ENCODE assay signal across 20 cellular contexts in the genomic region with DNA sequence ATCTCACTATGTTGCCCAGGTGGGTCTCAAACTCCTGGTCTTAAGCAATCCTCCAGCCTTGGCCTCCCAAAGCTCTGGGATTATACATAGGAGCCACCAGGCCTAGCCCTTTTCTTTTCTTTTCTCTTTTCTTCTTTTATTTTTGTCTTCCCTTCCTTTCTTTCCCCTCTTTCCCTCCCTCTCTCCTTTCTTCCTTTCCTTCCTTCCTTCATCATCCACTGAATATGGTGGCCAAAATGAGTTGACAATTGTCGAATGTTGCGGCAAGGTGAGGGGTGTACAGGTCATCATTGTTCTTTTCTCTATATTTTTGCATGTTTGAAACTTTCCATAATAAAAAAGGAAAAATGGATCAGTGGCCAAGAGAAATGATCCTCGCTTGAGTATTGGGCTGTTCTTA.
"Had no signal": no experiment of that assay in that cellular context is flagged by ENCODE, and none has a peak within 500 bp of the region (broad histone marks: within the 10 kb centered on the region; RNA-seq: fewer than 3 reads in every experiment).

No MANE protein-coding gene starts in this region.

- H3K4me3 Mint-ChIP-seq: activated CD4-positive, alpha-beta T cell treated with anti-CD3 and anti-CD28 coated beads, Interleukin-2, amount 10 ng/mL, durations not matched to agents 24 days and 14 days; activated CD8-positive, alpha-beta T cell treated with anti-CD3 and anti-CD28 coated beads for 36 hours; activated naive CD4-positive, alpha-beta T cell treated with anti-CD3 and anti-CD28 coated beads for 36 hours; activated T-cell treated with anti-CD3 and anti-CD28 coated beads, Interleukin-2, amount 50 U/mL, for 24 hours; nephron progenitor cell had no signal

- H3K27me3 Mint-ChIP-seq: activated CD4-positive, alpha-beta T cell treated with anti-CD3 and anti-CD28 coated beads, Interleukin-2, amount 10 ng/mL, durations not matched to agents 24 days and 14 days had no signal

- H3K36me3 ChIP-seq: breast epithelium, esophagus muscularis mucosa, lower lobe of right lung, tibial nerve had no signal

- H3K4me1 Mint-ChIP-seq: activated CD4-positive, alpha-beta T cell treated with anti-CD3 and anti-CD28 coated beads, Interleukin-2, amount 10 ng/mL, durations not matched to agents 24 days and 14 days had no signal

- DNase-seq: activated CD4-positive, alpha-beta T cell treated with anti-CD3 and anti-CD28 coated beads, Interleukin-2, amount 10 ng/mL, durations not matched to agents 24 days and 14 days; activated CD8-positive, alpha-beta T cell treated with anti-CD3 and anti-CD28 coated beads for 36 hours; activated naive CD4-positive, alpha-beta T cell treated with anti-CD3 and anti-CD28 coated beads for 36 hours; activated T-cell treated with anti-CD3 and anti-CD28 coated beads, Interleukin-2, amount 50 U/mL, for 24 hours; effector CD4-positive, alpha-beta T cell; hippocampal formation; lower lobe of right lung; nephron progenitor cell; nucleus accumbens; stimulated activated CD4-positive, alpha-beta T cell treated with anti-CD3 and anti-CD28 coated beads, Interleukin-2, amount 100 ng/mL, for 24 hours; stimulated activated naive CD4-positive, alpha-beta T cell treated with Interleukin-2 at 50 U/mL for 16 hours; substantia nigra; T1000 had no signal

- FAIRE-seq: endothelial cell of umbilical vein, islet of Langerhans, urothelium cell line had no signal

- H3K9me3 ChIP-seq: breast epithelium, esophagus muscularis mucosa, lower lobe of right lung, tibial nerve had no signal

- ATAC-seq: activated CD8-positive, alpha-beta T cell treated with anti-CD3 and anti-CD28 coated beads for 36 hours; lower lobe of right lung had no signal

- H3K27me3 ChIP-seq: breast epithelium, tibial nerve had no signal

- H3K4me3 ChIP-seq: breast epithelium, esophagus muscularis mucosa, lower lobe of right lung, tibial nerve had no signal

- H3K9me3 Mint-ChIP-seq: activated CD4-positive, alpha-beta T cell treated with anti-CD3 and anti-CD28 coated beads, Interleukin-2, amount 10 ng/mL, durations not matched to agents 24 days and 14 days; activated CD8-positive, alpha-beta T cell treated with anti-CD3 and anti-CD28 coated beads for 36 hours; activated naive CD4-positive, alpha-beta T cell treated with anti-CD3 and anti-CD28 coated beads for 36 hours; activated T-cell treated with anti-CD3 and anti-CD28 coated beads, Interleukin-2, amount 50 U/mL, for 24 hours had no signal

- H3K27ac Mint-ChIP-seq: activated CD4-positive, alpha-beta T cell treated with anti-CD3 and anti-CD28 coated beads, Interleukin-2, amount 10 ng/mL, durations not matched to agents 24 days and 14 days; activated CD8-positive, alpha-beta T cell treated with anti-CD3 and anti-CD28 coated beads for 36 hours; activated naive CD4-positive, alpha-beta T cell treated with anti-CD3 and anti-CD28 coated beads for 36 hours; activated T-cell treated with anti-CD3 and anti-CD28 coated beads, Interleukin-2, amount 50 U/mL, for 24 hours; nephron progenitor cell; progenitor cell of endocrine pancreas had no signal

- H3K27ac ChIP-seq: esophagus muscularis mucosa had no signal
